ENCODE assay signal across 26 cellular contexts in the genomic region with DNA sequence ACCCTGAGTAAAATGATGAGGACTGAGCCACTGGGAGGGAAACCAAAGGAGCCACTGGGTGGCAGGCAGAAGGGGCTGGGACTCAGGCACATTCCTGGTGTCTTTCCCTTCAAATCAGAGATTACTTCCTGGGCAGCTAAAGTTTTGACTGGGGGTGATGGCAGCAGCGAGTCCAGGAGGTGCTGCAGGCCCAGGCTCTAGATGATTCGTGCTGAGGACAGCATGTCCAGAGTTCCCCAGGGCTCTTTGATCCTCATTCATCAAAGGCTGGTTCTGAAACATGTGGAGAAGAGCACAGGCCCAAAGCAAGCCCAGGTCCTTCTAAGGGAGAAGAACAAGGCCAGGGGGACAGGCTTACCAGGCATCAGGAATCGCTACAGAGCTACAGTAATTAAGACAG.
A peak's percentile ranks its signal among the peaks of the same experiment; 100 is the strongest.
DNase-seq lines count a peak whose midpoint lies in the region; ATAC-seq and TF ChIP-seq lines count a peak whose summit lies in the region.
"Had no signal": no experiment of that assay in that cellular context is flagged by ENCODE, and none has a peak within 500 bp of the region (broad histone marks: within the 10 kb centered on the region; RNA-seq: fewer than 3 reads in every experiment).

No MANE protein-coding gene starts in this region.

- H3K27me3 Mint-ChIP-seq in WTC11 (ENCODE audit: low read depth): no peaks in the 10 kb centered on the region
- H3K27me3 Mint-ChIP-seq in CD8-positive, alpha-beta memory T cell: peaks cover 13 to 14% of the 10 kb centered on the region in 2 donors

- H3K9me3 ChIP-seq in HUES6 (ENCODE audit: control insufficient read depth, insufficient read depth, low read depth, low read length) (no peaks in the 10 kb centered on the region), sigmoid colon (no peaks in the 10 kb centered on the region), tibial nerve (no peaks in the 10 kb centered on the region)
- H3K9me3 ChIP-seq in CD8-positive, alpha-beta memory T cell (ENCODE audit: low read length): no peaks in the 10 kb centered on the region
- H3K9me3 ChIP-seq: adrenal gland, colonic mucosa, esophagus squamous epithelium, thoracic aorta had no signal

- TF ChIP-seq EP300 in sigmoid colon (IDR thresholded peaks at IDR 0.05) (no peak), tibial nerve (IDR thresholded peaks at IDR 0.05) (no peak)

- no peak overlapping the region for H3K4me3 Mint-ChIP-seq in WTC11
- no peak overlapping the region for H3K4me3 Mint-ChIP-seq in CD8-positive, alpha-beta memory T cell
- H3K4me3 Mint-ChIP-seq: activated CD4-positive, alpha-beta memory T cell treated with anti-CD3 and anti-CD28 coated beads for 36 hours; mesothelial cell of epicardium; natural killer cell had no signal

- no peak overlapping the region for H3K27ac ChIP-seq in HUES6 (ENCODE audit: low read depth, low read length)
- no peak overlapping the region for H3K27ac ChIP-seq in sigmoid colon
- H3K27ac ChIP-seq in CD8-positive, alpha-beta memory T cell (ENCODE audit: low read depth, low read length): no peak overlapping the region
- H3K27ac ChIP-seq in tibial nerve: no peak overlapping the region
- H3K27ac ChIP-seq: adrenal gland, colonic mucosa, esophagus squamous epithelium, thoracic aorta had no signal

- peak overlapping the region; percentile 42 for H3K9ac ChIP-seq in HUES6 (ENCODE audit: low read length)

- no peak overlapping the region for H3K27ac Mint-ChIP-seq in WTC11
- H3K27ac Mint-ChIP-seq in CD8-positive, alpha-beta memory T cell: no peak overlapping the region
- H3K27ac Mint-ChIP-seq: activated CD4-positive, alpha-beta memory T cell treated with anti-CD3 and anti-CD28 coated beads for 36 hours; mesothelial cell of epicardium; natural killer cell had no signal

- TF ChIP-seq POLR2A in sigmoid colon (IDR thresholded peaks at IDR 0.05): no peak
- TF ChIP-seq POLR2A in tibial nerve (IDR thresholded peaks at IDR 0.05): no peak

- DNase-seq in EL (peak; percentile 51), WTC11 (ENCODE audit: low spot score) (no peak), sigmoid colon (peak; percentile 6), iPS-NIHi11 (ENCODE audit: low spot score) (no peak), tibial nerve (ENCODE audit: low spot score in 2 of 2) (no peak)
- no peak for DNase-seq in CD8-positive, alpha-beta memory T cell
- DNase-seq: activated CD4-positive, alpha-beta memory T cell treated with anti-CD3 and anti-CD28 coated beads for 36 hours; activated CD4-positive, CD25-positive, alpha-beta regulatory T cell; activated CD8-positive, alpha-beta memory T cell treated with anti-CD3 and anti-CD28 coated beads, Interleukin-2, amount 50 U/mL, for 48 hours; activated gamma-delta T cell treated with Interleukin-2 at 50 U/mL for 16 hours; adrenal gland; colonic mucosa; DMS79 treated with DMSO at 0.1 percent for 48 hours; esophagus squamous epithelium; natural killer cell; NCI-H1105; NCI-H2029; NCI-H2227 treated with DMSO at 0.1 percent for 48 hours; NCI-H774; T-helper 9 cell had no signal

- WGBS in sigmoid colon, 2 donors: 68 to 71% methylated on average over 3 of the region's 3 CpGs
- WGBS in tibial nerve, 2 donors: 49 to 80% methylated on average over 2 to 3 of the region's 3 CpGs

- H3K27me3 ChIP-seq in HUES6 (ENCODE audit: control insufficient read depth, insufficient read depth, low read length) (no peaks in the 10 kb centered on the region), sigmoid colon (peaks cover 0 to 8% (median 0%) of the 10 kb centered on the region in 3 donors), tibial nerve (no peaks in the 10 kb centered on the region)
- H3K27me3 ChIP-seq in CD8-positive, alpha-beta memory T cell (ENCODE audit: insufficient read depth, low read length, poor library complexity, severe bottlenecking): no peaks in the 10 kb centered on the region
- H3K27me3 ChIP-seq: adrenal gland, colonic mucosa had no signal

- H3K36me3 Mint-ChIP-seq in WTC11: no peaks in the 10 kb centered on the region
- no peaks in the 10 kb centered on the region for H3K36me3 Mint-ChIP-seq in CD8-positive, alpha-beta memory T cell
- H3K36me3 Mint-ChIP-seq: activated CD4-positive, alpha-beta memory T cell treated with anti-CD3 and anti-CD28 coated beads for 36 hours; mesothelial cell of epicardium; natural killer cell had no signal

- H3K4me1 ChIP-seq in HUES6 (ENCODE audit: control insufficient read depth, insufficient read depth, low read length) (peaks cover 5% of the 10 kb centered on the region; the same call in 1 of the 2 replicates), sigmoid colon (no peaks in the 10 kb centered on the region), tibial nerve (no peaks in the 10 kb centered on the region)
- no peaks in the 10 kb centered on the region for H3K4me1 ChIP-seq in CD8-positive, alpha-beta memory T cell (ENCODE audit: insufficient read depth, low read length)
- H3K4me1 ChIP-seq: adrenal gland, colonic mucosa had no signal

- CTCF ChIA-PET in WTC11 (lab: Charles Lee): interaction anchor here (1.0 to 1.9 kb wide), 2 partner anchors 44 to 52 kb away, joined by 3 to 6 read pairs; no protein-coding TSS in a partner anchor
- CTCF ChIA-PET in CD8-positive, alpha-beta memory T cell (lab: Charles Lee): no interaction called here

- no peaks in the 10 kb centered on the region for H3K9me3 Mint-ChIP-seq in WTC11
- no peaks in the 10 kb centered on the region for H3K9me3 Mint-ChIP-seq in CD8-positive, alpha-beta memory T cell
- H3K9me3 Mint-ChIP-seq: activated CD4-positive, alpha-beta memory T cell treated with anti-CD3 and anti-CD28 coated beads for 36 hours; mesothelial cell of epicardium; natural killer cell had no signal

- H3K36me3 ChIP-seq in HUES6 (ENCODE audit: control insufficient read depth, insufficient read depth, low read length) (no peaks in the 10 kb centered on the region), sigmoid colon (no peaks in the 10 kb centered on the region), tibial nerve (no peaks in the 10 kb centered on the region)
- H3K36me3 ChIP-seq in CD8-positive, alpha-beta memory T cell (ENCODE audit: insufficient read depth, low read length): no peaks in the 10 kb centered on the region
- H3K36me3 ChIP-seq: adrenal gland, colonic mucosa, esophagus squamous epithelium, thoracic aorta had no signal

- ATAC-seq in WTC11: peak; percentile 47
- ATAC-seq: left lobe of liver, natural killer cell, Right ventricle myocardium inferior had no signal

- H3K4me3 ChIP-seq in HUES6 (ENCODE audit: low read depth, low read length): no peak overlapping the region
- H3K4me3 ChIP-seq in sigmoid colon: no peak overlapping the region
- H3K4me3 ChIP-seq in CD8-positive, alpha-beta memory T cell (ENCODE audit: low read length): no peak overlapping the region
- no peak overlapping the region for H3K4me3 ChIP-seq in tibial nerve
- H3K4me3 ChIP-seq: adrenal gland, colonic mucosa, esophagus squamous epithelium, smooth muscle cell, thoracic aorta had no signal

- H3K4me1 Mint-ChIP-seq in WTC11: 0 out of 2 replicates have a peak, but pooled peaks cover 4% of the 10 kb centered on the region
- H3K4me1 Mint-ChIP-seq in CD8-positive, alpha-beta memory T cell: no peaks in the 10 kb centered on the region
- H3K4me1 Mint-ChIP-seq: mesothelial cell of epicardium had no signal

- intact Hi-C loops in sigmoid colon (cut with DNase I): no loop called here

- POLR2A ChIA-PET in WTC11 (lab: Charles Lee): no interaction called here
- POLR2A ChIA-PET in CD8-positive, alpha-beta memory T cell (lab: Charles Lee): no interaction called here

- TF ChIP-seq CTCF in WTC11 (IDR thresholded peaks at IDR 0.05) (no peak), sigmoid colon (IDR thresholded peaks at IDR 0.05) (no peak), tibial nerve (IDR thresholded peaks at IDR 0.05) (no peak)

TF ChIP-seq in WTC11, 78 proteins besides CTCF, POLR2A, EP300 and RAD21:
- TF ChIP-seq, protein P1, sequence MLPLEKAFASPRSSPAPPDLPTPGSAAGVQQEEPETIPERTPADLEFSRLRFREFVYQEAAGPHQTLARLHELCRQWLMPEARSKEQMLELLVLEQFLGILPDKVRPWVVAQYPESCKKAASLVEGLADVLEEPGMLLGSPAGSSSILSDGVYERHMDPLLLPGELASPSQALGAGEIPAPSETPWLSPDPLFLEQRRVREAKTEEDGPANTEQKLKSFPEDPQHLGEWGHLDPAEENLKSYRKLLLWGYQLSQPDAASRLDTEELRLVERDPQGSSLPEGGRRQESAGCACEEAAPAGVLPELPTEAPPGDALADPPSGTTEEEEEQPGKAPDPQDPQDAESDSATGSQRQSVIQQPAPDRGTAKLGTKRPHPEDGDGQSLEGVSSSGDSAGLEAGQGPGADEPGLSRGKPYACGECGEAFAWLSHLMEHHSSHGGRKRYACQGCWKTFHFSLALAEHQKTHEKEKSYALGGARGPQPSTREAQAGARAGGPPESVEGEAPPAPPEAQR (CRISPR knock-in tag; IDR thresholded peaks at IDR 0.05): no peak
- TF ChIP-seq, protein P2, sequence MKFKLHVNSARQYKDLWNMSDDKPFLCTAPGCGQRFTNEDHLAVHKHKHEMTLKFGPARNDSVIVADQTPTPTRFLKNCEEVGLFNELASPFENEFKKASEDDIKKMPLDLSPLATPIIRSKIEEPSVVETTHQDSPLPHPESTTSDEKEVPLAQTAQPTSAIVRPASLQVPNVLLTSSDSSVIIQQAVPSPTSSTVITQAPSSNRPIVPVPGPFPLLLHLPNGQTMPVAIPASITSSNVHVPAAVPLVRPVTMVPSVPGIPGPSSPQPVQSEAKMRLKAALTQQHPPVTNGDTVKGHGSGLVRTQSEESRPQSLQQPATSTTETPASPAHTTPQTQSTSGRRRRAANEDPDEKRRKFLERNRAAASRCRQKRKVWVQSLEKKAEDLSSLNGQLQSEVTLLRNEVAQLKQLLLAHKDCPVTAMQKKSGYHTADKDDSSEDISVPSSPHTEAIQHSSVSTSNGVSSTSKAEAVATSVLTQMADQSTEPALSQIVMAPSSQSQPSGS (CRISPR knock-in tag; IDR thresholded peaks at IDR 0.05; ENCODE audit: borderline replicate concordance, low read depth): no peak
- TF ChIP-seq KAT7 (CRISPR knock-in tag; IDR thresholded peaks at IDR 0.05; ENCODE audit: borderline replicate concordance) (no peak), CBFB (CRISPR knock-in tag; IDR thresholded peaks at IDR 0.05; ENCODE audit: low read depth) (no peak), SOX15 (CRISPR knock-in tag; IDR thresholded peaks at IDR 0.05) (no peak)

Comparison
In these comparisons a context has a peak if more than half of its experiments do, and no peak if none do; other contexts are left out.
1. DNase-seq: peak in EL (single experiment) and sigmoid colon (single experiment); none in WTC11 (single experiment), iPS-NIHi11 (single experiment), CD8-positive, alpha-beta memory T cell (0 of 5) and tibial nerve (0 of 2).